Comparison of ENCODE assay signal across 8 cellular contexts in the genomic region with DNA sequence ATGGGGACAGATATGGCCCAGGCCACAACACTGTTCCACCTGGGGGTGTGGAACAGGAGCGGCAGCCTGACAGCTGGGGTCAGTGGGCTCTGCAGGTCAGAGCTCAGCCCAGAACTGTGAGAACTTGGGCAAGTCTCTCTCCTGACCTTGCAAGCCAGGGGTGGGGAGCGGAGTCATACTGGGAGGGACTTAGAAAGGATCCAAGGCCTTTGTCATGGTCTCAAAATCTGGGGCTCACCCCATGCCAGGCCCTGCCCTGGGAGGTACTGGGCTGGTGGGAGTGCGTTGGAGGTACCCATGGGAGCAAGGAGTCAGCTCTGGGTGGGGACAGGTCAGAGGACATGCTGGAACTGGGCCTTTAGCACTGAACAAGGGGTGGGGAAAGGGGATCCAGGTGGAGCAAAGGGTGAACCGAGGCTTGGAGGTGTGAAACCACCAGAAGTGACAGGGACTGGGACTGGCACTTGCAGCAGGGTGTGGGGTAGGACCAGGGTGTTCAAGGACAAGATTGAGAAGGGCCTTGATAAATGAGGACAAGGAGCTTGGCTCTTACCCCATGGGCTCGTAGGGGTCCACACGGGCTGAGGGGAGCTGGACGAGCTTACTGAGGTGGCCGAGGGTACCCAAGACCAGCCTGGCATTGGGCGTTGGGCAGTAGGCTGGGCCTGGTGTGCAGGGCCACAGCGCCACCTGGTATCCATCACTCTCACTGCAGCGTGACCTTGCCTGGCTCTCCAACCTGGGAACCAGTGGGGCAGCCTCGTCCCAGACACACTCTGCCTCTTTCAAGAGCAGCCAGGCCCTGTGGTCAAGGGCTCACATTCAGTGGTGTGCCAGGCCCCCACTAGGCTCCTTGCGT. TPM values are rescaled to one million over a fixed set of nuclear protein-coding genes. Genes with fewer than 3 reads are reported as not detected.
DNase-seq lines count a peak whose midpoint lies in the region; ATAC-seq and TF ChIP-seq lines count a peak whose summit lies in the region.

No MANE protein-coding gene starts in this region.

- POLR2A ChIA-PET in PC-3 (lab: Charles Lee; ENCODE audit: unreplicated experiment) = no interaction called here

- H3K36me3 ChIP-seq in GM23248 (ENCODE audit: low read depth) = peaks cover 9% of the 10 kb centered on the region; the same call in 1 of the 2 replicates
- no peaks in the 10 kb centered on the region; the same call in 1 of the 2 replicates for H3K36me3 ChIP-seq in PC-3 (ENCODE audit: low read depth, low read length)
- peaks cover 0 to 21% of the 10 kb centered on the region in 2 donors for H3K36me3 ChIP-seq in gastrocnemius medialis

- no TSS peak for BruUV-seq in PC-3 (replicated peaks; lab: Mats Ljungman, UMichigan)

- no peak overlapping the region for H3K4me3 ChIP-seq in GM23248
- H3K4me3 ChIP-seq in PC-3 (ENCODE audit: low read length) = no peak overlapping the region
- no peak overlapping the region for H3K4me3 ChIP-seq in astrocyte of the spinal cord (ENCODE audit: low read depth, low read length)
- no peak overlapping the region for H3K4me3 ChIP-seq in gastrocnemius medialis

- H3K4me3 Mint-ChIP-seq in activated T-helper 1 cell treated with anti-CD3 and anti-CD28 coated beads, Interleukin-12 subunit alpha, Interleukin-12 subunit beta, Interleukin-2, Interleukin-4 antibody, amounts not matched to agents 30 ng/mL and 10 ng/mL and 1 ng/mL, durations not matched to agents 14 hours and 24 hours and 36 hours = no peak overlapping the region

- no peak overlapping the region for H3K9ac ChIP-seq in GM23248
- no peak overlapping the region for H3K9ac ChIP-seq in PC-3 (ENCODE audit: low read length)

- peak; percentile 69 for TF ChIP-seq CTCF in PC-3 (conservative IDR thresholded peaks at IDR 0.05; ENCODE audit: low read depth, low read length)
- TF ChIP-seq CTCF in astrocyte of the spinal cord (IDR thresholded peaks at IDR 0.05; ENCODE audit: low read depth, low read length) = peak; percentile 89
- TF ChIP-seq CTCF in gastrocnemius medialis (IDR thresholded peaks at IDR 0.05 in 4 of 5, conservative IDR thresholded peaks at IDR 0.05 in 1 of 5) = peak; percentile 51 to 68 (median 59)

- H3K9me2 ChIP-seq in GM23248 (ENCODE audit: insufficient read depth) (no peaks in the 10 kb centered on the region), PC-3 (replicated peaks; ENCODE audit: low read length) (no peaks in the 10 kb centered on the region)

- H3K27ac Mint-ChIP-seq in activated T-helper 1 cell treated with anti-CD3 and anti-CD28 coated beads, Interleukin-12 subunit alpha, Interleukin-12 subunit beta, Interleukin-2, Interleukin-4 antibody, amounts not matched to agents 30 ng/mL and 10 ng/mL and 1 ng/mL, durations not matched to agents 14 hours and 24 hours and 36 hours = no peak overlapping the region

- peaks cover 3% of the 10 kb centered on the region for H3K27me3 Mint-ChIP-seq in activated T-helper 1 cell treated with anti-CD3 and anti-CD28 coated beads, Interleukin-12 subunit alpha, Interleukin-12 subunit beta, Interleukin-2, Interleukin-4 antibody, amounts not matched to agents 30 ng/mL and 10 ng/mL and 1 ng/mL, durations not matched to agents 14 hours and 24 hours and 36 hours (ENCODE audit: insufficient read depth)

- H2AFZ ChIP-seq in GM23248 (no peak overlapping the region), PC-3 (ENCODE audit: low read length) (no peak overlapping the region)

- intact Hi-C loops in PC-3 (cut with micrococcal nuclease) (loop anchor here (2.0 kb wide), 1 partner anchor 42 kb away; no protein-coding TSS in a partner anchor), gastrocnemius medialis (cut with DNase I; ENCODE audit: low total_unique reads) (no loop called here)
- intact Hi-C loops in activated T-helper 1 cell treated with anti-CD3 and anti-CD28 coated beads, Interleukin-12 subunit alpha, Interleukin-12 subunit beta, Interleukin-2, Interleukin-4 antibody, amounts not matched to agents 30 ng/mL and 10 ng/mL and 1 ng/mL, durations not matched to agents 14 hours and 24 hours and 36 hours (cut with micrococcal nuclease) = no loop called here

- peaks cover 16% of the 10 kb centered on the region for H3K4me1 ChIP-seq in GM23248 (ENCODE audit: insufficient read depth)
- H3K4me1 ChIP-seq in PC-3 (ENCODE audit: insufficient read depth, low read length) = 0 out of 2 replicates have a peak, but pooled peaks cover 3% of the 10 kb centered on the region
- H3K4me1 ChIP-seq in gastrocnemius medialis = no peaks in the 10 kb centered on the region

- H3K4me2 ChIP-seq in GM23248 (ENCODE audit: unreplicated experiment) (no peak overlapping the region), PC-3 (ENCODE audit: low read length) (no peak overlapping the region)

- DNase-seq in CD1c-positive myeloid dendritic cell (ENCODE audit: extremely low spot score) (peak; percentile 42), GM23248 (peak; percentile 68), PC-3 (peak; percentile 48), astrocyte of the spinal cord (ENCODE audit: low read depth, low spot score) (peak; percentile 41), hippocampal formation (lab: John Stamatoyannopoulos, UW) (peak; percentile 8 to 19), gastrocnemius medialis (peak in 1 of 2 donors; percentile 34)
- DNase-seq in activated T-helper 1 cell treated with anti-CD3 and anti-CD28 coated beads, Interleukin-12 subunit alpha, Interleukin-12 subunit beta, Interleukin-2, Interleukin-4 antibody, amounts not matched to agents 30 ng/mL and 10 ng/mL and 1 ng/mL, durations not matched to agents 14 hours and 24 hours and 36 hours (ENCODE audit: low spot score) = no peak

- CTCF ChIA-PET in PC-3 (lab: Charles Lee) = no interaction called here

- in situ Hi-C loops in GM23248 (cut with MboI) (no loop called here), astrocyte of the spinal cord (cut with HindIII; ENCODE audit: low sequenced_read_pairs) (no loop called here), gastrocnemius medialis (cut with MboI; ENCODE audit: low sequenced_read_pairs in 4 of 4) (no loop called here)

- no peaks in the 10 kb centered on the region for H3K9me3 Mint-ChIP-seq in activated T-helper 1 cell treated with anti-CD3 and anti-CD28 coated beads, Interleukin-12 subunit alpha, Interleukin-12 subunit beta, Interleukin-2, Interleukin-4 antibody, amounts not matched to agents 30 ng/mL and 10 ng/mL and 1 ng/mL, durations not matched to agents 14 hours and 24 hours and 36 hours

- H3K27me3 ChIP-seq in GM23248 (replicated peaks; ENCODE audit: insufficient read depth) = no peaks in the 10 kb centered on the region
- H3K27me3 ChIP-seq in PC-3 (ENCODE audit: low read length) = no peaks in the 10 kb centered on the region
- no peaks in the 10 kb centered on the region for H3K27me3 ChIP-seq in gastrocnemius medialis

- ATAC-seq in PC-3 (peak; percentile 76), gastrocnemius medialis (peak; percentile 60 to 78), HG02610 (IDR thresholded peaks at IDR 0.05; ENCODE audit: unreplicated experiment) (no peak)

- H3K79me2 ChIP-seq in GM23248 (ENCODE audit: insufficient read depth) = no peaks in the 10 kb centered on the region
- no peaks in the 10 kb centered on the region for H3K79me2 ChIP-seq in PC-3 (ENCODE audit: low read length)

- peaks cover 20% of the 10 kb centered on the region for H3K4me1 Mint-ChIP-seq in activated T-helper 1 cell treated with anti-CD3 and anti-CD28 coated beads, Interleukin-12 subunit alpha, Interleukin-12 subunit beta, Interleukin-2, Interleukin-4 antibody, amounts not matched to agents 30 ng/mL and 10 ng/mL and 1 ng/mL, durations not matched to agents 14 hours and 24 hours and 36 hours (ENCODE audit: low read depth)

- H3F3A ChIP-seq in GM23248 (ENCODE audit: insufficient read depth) = peaks cover 32% of the 10 kb centered on the region
- H3F3A ChIP-seq in PC-3 (ENCODE audit: low read length, unreplicated experiment) = no peaks in the 10 kb centered on the region

- H3K9me3 ChIP-seq in GM23248 (ENCODE audit: low read depth) = no peaks in the 10 kb centered on the region
- H3K9me3 ChIP-seq in PC-3 (ENCODE audit: low read length) = no peaks in the 10 kb centered on the region
- no peaks in the 10 kb centered on the region for H3K9me3 ChIP-seq in gastrocnemius medialis

- H3K27ac ChIP-seq in GM23248 (peak overlapping the region; percentile 82; the same call in 1 of the 2 replicates), PC-3 (ENCODE audit: low read length) (no peak overlapping the region), gastrocnemius medialis (no peak overlapping the region)

- whole genome bisulfite sequencing in GM23248 (ENCODE audit: low coverage in 1 of 2, low lambda C conversion rate in 2 of 2, missing lambda C conversion rate in 2 of 2), 2 experiments = 50 to 58% methylated on average over 12 to 13 of the region's 13 CpGs

- H4K20me1 ChIP-seq in GM23248 (ENCODE audit: insufficient read depth) (no peaks in the 10 kb centered on the region), PC-3 (ENCODE audit: low read length) (no peaks in the 10 kb centered on the region)

- no peak for TF ChIP-seq POLR2A in gastrocnemius medialis (IDR thresholded peaks at IDR 0.05)

- H3K36me3 Mint-ChIP-seq in activated T-helper 1 cell treated with anti-CD3 and anti-CD28 coated beads, Interleukin-12 subunit alpha, Interleukin-12 subunit beta, Interleukin-2, Interleukin-4 antibody, amounts not matched to agents 30 ng/mL and 10 ng/mL and 1 ng/mL, durations not matched to agents 14 hours and 24 hours and 36 hours (ENCODE audit: low read depth) = peaks cover 16% of the 10 kb centered on the region

RNA-seq across cellular contexts. Expression of a gene that starts 7.4 kb away (rescaled TPM):
- total RNA-seq in GM23248 (2014; rRNA removed; shearing (Covaris generic)) = 29.4 and 33.3 TPM in 2 replicates
- polyA plus RNA-seq in GM23248 (2016; fragmentation: Nextera tagmentation; extraction: Ambion mirVana) = 78.2 and 79.2 TPM in 2 replicates
- total RNA-seq in PC-3 (2014; rRNA removed) (18.0 and 18.6 TPM in 2 replicates), gastrocnemius medialis (10 to 100 TPM; 11.6 to 23.3 (median 16.5) TPM)
- 21.4 and 22.6 TPM in 2 replicates for total RNA-seq in activated T-helper 1 cell treated with anti-CD3 and anti-CD28 coated beads, Interleukin-12 subunit alpha, Interleukin-12 subunit beta, Interleukin-2, Interleukin-4 antibody, amounts not matched to agents 30 ng/mL and 10 ng/mL and 1 ng/mL, durations not matched to agents 14 hours and 24 hours and 36 hours

RNA-seq across cellular contexts. Expression of a gene that starts 23.8 kb away (rescaled TPM):
- total RNA-seq in GM23248 (2014; rRNA removed; shearing (Covaris generic)) = 24.3 and 44.3 TPM in 2 replicates
- polyA plus RNA-seq in GM23248 (2016; fragmentation: Nextera tagmentation; extraction: Ambion mirVana) = 41.9 and 42.2 TPM in 2 replicates
- 20.9 and 21.9 TPM in 2 replicates for total RNA-seq in PC-3 (2014; rRNA removed)
- 10 to 100 TPM; 11.0 to 23.7 (median 20.5) TPM for total RNA-seq in gastrocnemius medialis
- total RNA-seq in activated T-helper 1 cell treated with anti-CD3 and anti-CD28 coated beads, Interleukin-12 subunit alpha, Interleukin-12 subunit beta, Interleukin-2, Interleukin-4 antibody, amounts not matched to agents 30 ng/mL and 10 ng/mL and 1 ng/mL, durations not matched to agents 14 hours and 24 hours and 36 hours = 84.8 and 86.4 TPM in 2 replicates

RNA-seq across cellular contexts. Expression of a gene that starts 24.1 kb away (rescaled TPM):
- total RNA-seq in GM23248 (2014; rRNA removed; shearing (Covaris generic)) = 288 and 292 TPM in 2 replicates
- 319 and 323 TPM in 2 replicates for polyA plus RNA-seq in GM23248 (2016; fragmentation: Nextera tagmentation; extraction: Ambion mirVana)
- total RNA-seq in PC-3 (2014; rRNA removed) (404 and 432 TPM in 2 replicates), gastrocnemius medialis (100 to 1,000 TPM; 220 to 285 (median 278) TPM)
- 367 and 368 TPM in 2 replicates for total RNA-seq in activated T-helper 1 cell treated with anti-CD3 and anti-CD28 coated beads, Interleukin-12 subunit alpha, Interleukin-12 subunit beta, Interleukin-2, Interleukin-4 antibody, amounts not matched to agents 30 ng/mL and 10 ng/mL and 1 ng/mL, durations not matched to agents 14 hours and 24 hours and 36 hours

RNA-seq across cellular contexts. Expression of a gene that starts 36.2 kb away (rescaled TPM):
- 0.38 TPM in 1 of 2 replicates, not detected in the other for total RNA-seq in GM23248 (2014; rRNA removed; shearing (Covaris generic))
- polyA plus RNA-seq in GM23248 (2016; fragmentation: Nextera tagmentation; extraction: Ambion mirVana) = 0.59 and 1.1 TPM in 2 replicates
- not detected in 2 replicates for total RNA-seq in PC-3 (2014; rRNA removed)
- 1 to 10 TPM in 1 of 4 donors, under 1 TPM in 3; 0.41 to 3.9 (median 0.89) TPM for total RNA-seq in gastrocnemius medialis
- total RNA-seq in activated T-helper 1 cell treated with anti-CD3 and anti-CD28 coated beads, Interleukin-12 subunit alpha, Interleukin-12 subunit beta, Interleukin-2, Interleukin-4 antibody, amounts not matched to agents 30 ng/mL and 10 ng/mL and 1 ng/mL, durations not matched to agents 14 hours and 24 hours and 36 hours = not detected in 2 replicates

RNA-seq across cellular contexts. Expression of a gene that starts 52.7 kb away (rescaled TPM):
- total RNA-seq in GM23248 (2014; rRNA removed; shearing (Covaris generic)) = 16.8 and 21.2 TPM in 2 replicates
- 49.6 and 52.2 TPM in 2 replicates for polyA plus RNA-seq in GM23248 (2016; fragmentation: Nextera tagmentation; extraction: Ambion mirVana)
- 21.2 and 30.4 TPM in 2 replicates for total RNA-seq in PC-3 (2014; rRNA removed)
- total RNA-seq in gastrocnemius medialis = 10 to 100 TPM in 1 of 4 donors, 1 to 10 TPM in 3; 5.7 to 11.0 (median 6.9) TPM
- total RNA-seq in activated T-helper 1 cell treated with anti-CD3 and anti-CD28 coated beads, Interleukin-12 subunit alpha, Interleukin-12 subunit beta, Interleukin-2, Interleukin-4 antibody, amounts not matched to agents 30 ng/mL and 10 ng/mL and 1 ng/mL, durations not matched to agents 14 hours and 24 hours and 36 hours = 51.8 and 52.0 TPM in 2 replicates
